ENCODE assay signal across 25 cellular contexts in the genomic region with DNA sequence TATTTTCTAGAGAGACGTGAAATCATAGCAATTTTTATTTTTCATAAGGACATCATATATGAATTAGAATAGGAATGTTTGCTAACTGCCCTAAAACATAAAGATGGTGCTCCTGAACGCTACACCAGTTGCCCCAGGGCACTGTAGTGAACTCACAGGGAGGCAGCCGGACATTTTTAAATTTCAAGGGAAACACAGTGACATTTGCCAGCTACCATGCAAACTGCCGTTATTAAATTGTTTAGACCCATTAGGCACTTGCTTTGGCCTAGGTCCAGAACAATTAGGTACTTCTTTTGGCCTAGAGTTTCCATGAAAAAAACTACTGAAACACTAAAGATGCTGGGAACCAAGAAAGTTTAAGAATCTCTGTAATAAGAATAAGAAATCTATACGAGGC.
"Had no signal": no experiment of that assay in that cellular context is flagged by ENCODE, and none has a peak within 500 bp of the region (broad histone marks: within the 10 kb centered on the region; RNA-seq: fewer than 3 reads in every experiment).

No MANE protein-coding gene starts in this region.

- DNase-seq: activated B cell treated with CpG ODN at 0.5 μM for 24 hours; activated CD4-positive, alpha-beta T cell treated with anti-CD3 and anti-CD28 coated beads for 48 hours; activated CD4-positive, alpha-beta T cell treated with anti-CD3 and anti-CD28 coated beads, Interleukin-2, amount 50 U/mL, for 1 hour; activated CD4-positive, alpha-beta T cell treated with anti-CD3 and anti-CD28 coated beads, Interleukin-2, amount 50 U/mL, for 48 hours; activated CD8-positive, alpha-beta memory T cell treated with anti-CD3 and anti-CD28 coated beads for 24 hours; activated CD8-positive, alpha-beta T cell treated with anti-CD3 and anti-CD28 coated beads for 36 hours; activated effector memory CD4-positive, alpha-beta T cell treated with Interleukin-2 at 50 U/mL for 16 hours; activated gamma-delta T cell treated with Interleukin-2 at 50 U/mL for 16 hours; activated naive CD4-positive, alpha-beta T cell treated with anti-CD3 and anti-CD28 coated beads, Interleukin-2, amount 50 U/mL, for 16 hours; activated naive CD4-positive, alpha-beta T cell treated with Interleukin-2 at 50 U/mL for 16 hours; activated T-cell treated with anti-CD3 and anti-CD28 coated beads, Interleukin-2, amount 50 U/mL, for 4 hours; amniotic stem cell; anterior cingulate cortex; brain microvascular endothelial cell; effector CD4-positive, alpha-beta T cell; effector memory CD8-positive, alpha-beta T cell; erythroblast; foreskin keratinocyte; gastrocnemius medialis; glutamatergic neuron; heart left ventricle; T1000; WERI-Rb-1 had no signal

- ATAC-seq: activated CD4-positive, CD25-positive, alpha-beta regulatory T cell treated with anti-CD3 and anti-CD28 coated beads, Interleukin-2, amount 50 U/mL, for 24 hours; activated CD8-positive, alpha-beta T cell treated with anti-CD3 and anti-CD28 coated beads for 36 hours; activated T-cell treated with anti-CD3 and anti-CD28 coated beads, Interleukin-2, amount 50 U/mL, for 4 hours; activated T-helper 17 cell treated with anti-CD3 and anti-CD28 coated beads, Interleukin-2, amount 50 U/mL, for 72 hours; effector memory CD8-positive, alpha-beta T cell; foreskin keratinocyte; gastrocnemius medialis; heart left ventricle had no signal
